ENCODE assay signal across 2 cellular contexts in genomic region chr15:71800835-71801745, GRCh38.
TF ChIP-seq lines count a peak whose summit lies in the region.

No MANE protein-coding gene starts in this region.

TF ChIP-seq in IMR-90, 13 proteins besides CTCF, POLR2A, EP300 and RAD21:
- TF ChIP-seq USF2 (IDR thresholded peaks at IDR 0.05; ENCODE audit: low read depth, low read length): no peak
- TF ChIP-seq MAZ (IDR thresholded peaks at IDR 0.05; ENCODE audit: borderline replicate concordance, low read depth, low read length): no peak; the same call in 1 of the 2 replicates
- TF ChIP-seq RFX5 (IDR thresholded peaks at IDR 0.05; ENCODE audit: low read depth, low read length): no peak
- no peak for TF ChIP-seq CEBPB (IDR thresholded peaks at IDR 0.05; ENCODE audit: low read depth, low read length)
- 0 out of 2 replicates have a peak, but pooled peaks have one; percentile 81 for TF ChIP-seq CHD1 (IDR thresholded peaks at IDR 0.05; ENCODE audit: low read depth, low read length)
- TF ChIP-seq MAFK (IDR thresholded peaks at IDR 0.05; ENCODE audit: low read depth, low read length): peak; percentile 24; the same call in 1 of the 2 replicates
- TF ChIP-seq NFE2L2 (IDR thresholded peaks at IDR 0.05; ENCODE audit: low read depth, low read length): no peak
- TF ChIP-seq BHLHE40 (IDR thresholded peaks at IDR 0.05; ENCODE audit: low read depth, low read length): no peak
- TF ChIP-seq SMC3 (IDR thresholded peaks at IDR 0.05; ENCODE audit: low read depth, low read length): peak; percentile 95
- TF ChIP-seq FOS (IDR thresholded peaks at IDR 0.05; ENCODE audit: low read depth, low read length): no peak
- TF ChIP-seq, protein P1, sequence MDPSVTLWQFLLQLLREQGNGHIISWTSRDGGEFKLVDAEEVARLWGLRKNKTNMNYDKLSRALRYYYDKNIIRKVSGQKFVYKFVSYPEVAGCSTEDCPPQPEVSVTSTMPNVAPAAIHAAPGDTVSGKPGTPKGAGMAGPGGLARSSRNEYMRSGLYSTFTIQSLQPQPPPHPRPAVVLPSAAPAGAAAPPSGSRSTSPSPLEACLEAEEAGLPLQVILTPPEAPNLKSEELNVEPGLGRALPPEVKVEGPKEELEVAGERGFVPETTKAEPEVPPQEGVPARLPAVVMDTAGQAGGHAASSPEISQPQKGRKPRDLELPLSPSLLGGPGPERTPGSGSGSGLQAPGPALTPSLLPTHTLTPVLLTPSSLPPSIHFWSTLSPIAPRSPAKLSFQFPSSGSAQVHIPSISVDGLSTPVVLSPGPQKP (IDR thresholded peaks at IDR 0.05; ENCODE audit: borderline replicate concordance, low read depth, low read length): no peak
- TF ChIP-seq RCOR1 (IDR thresholded peaks at IDR 0.05; ENCODE audit: insufficient replicate concordance, low read length): no peak
- no peak for TF ChIP-seq MXI1 (IDR thresholded peaks at IDR 0.05; ENCODE audit: borderline replicate concordance, low read depth, low read length)

TF ChIP-seq in endothelial cell of umbilical vein, 7 proteins besides CTCF, POLR2A, EP300 and RAD21:
- TF ChIP-seq GATA2 (IDR thresholded peaks at IDR 0.05; ENCODE audit: insufficient read depth, insufficient read length, low read depth, low read length) (no peak), POLR2AphosphoS5 (IDR thresholded peaks at IDR 0.05; ENCODE audit: insufficient read depth, low read depth, low read length) (no peak), JUN (IDR thresholded peaks at IDR 0.05; ENCODE audit: borderline replicate concordance, insufficient read depth, insufficient read length, low read depth) (no peak), EZH2 (IDR thresholded peaks at IDR 0.05; ENCODE audit: borderline replicate concordance, low read depth, low read length, severe bottlenecking) (no peak), FOS (IDR thresholded peaks at IDR 0.05; ENCODE audit: borderline replicate concordance, insufficient read depth, low read length) (no peak), MAX (IDR thresholded peaks at IDR 0.05; ENCODE audit: insufficient read depth, insufficient read length) (no peak)
